In the genomic region with DNA sequence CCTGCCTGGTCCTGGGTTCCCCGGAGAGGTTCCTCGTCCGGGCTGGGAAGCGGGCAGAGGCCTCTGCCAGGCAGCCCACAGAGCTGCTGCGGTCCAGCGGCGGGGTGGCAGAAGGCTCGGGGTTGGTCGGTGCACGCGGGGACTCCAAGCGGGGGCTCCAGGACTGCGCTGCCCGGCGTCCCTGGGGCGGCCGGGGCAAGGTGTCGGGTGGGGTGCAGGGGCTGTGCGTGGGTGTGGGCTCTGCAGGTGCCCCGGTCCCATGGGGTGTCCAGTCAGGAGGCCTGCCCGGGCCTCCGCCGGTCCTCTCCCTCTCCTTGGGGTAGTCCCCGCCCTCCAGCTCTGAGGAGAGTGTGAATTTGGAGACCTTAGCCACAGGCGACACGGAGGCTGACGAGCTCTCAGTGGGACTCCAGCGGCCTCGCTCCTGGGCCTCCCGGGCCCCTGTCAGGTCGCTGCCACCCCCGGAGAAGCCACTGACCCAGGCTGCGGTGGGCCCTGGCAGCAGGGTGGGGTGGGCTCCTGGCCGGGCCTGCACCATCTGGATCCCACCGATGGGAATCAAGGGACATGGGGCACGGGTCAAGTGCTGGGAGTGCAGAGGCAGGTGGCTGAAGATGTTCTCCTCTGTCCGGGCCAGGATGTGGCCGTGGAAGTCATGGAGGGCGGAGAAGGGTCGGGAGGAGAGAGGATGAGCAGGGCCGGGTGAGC, we compare ENCODE assay signal across 1 cellular context.
TF ChIP-seq lines count a peak whose summit lies in the region.

No MANE protein-coding gene starts in this region.

TF ChIP-seq in HepG2, 621 proteins besides CTCF, POLR2A, EP300 and RAD21 (continued from another document):
- TF ChIP-seq, protein P1, sequence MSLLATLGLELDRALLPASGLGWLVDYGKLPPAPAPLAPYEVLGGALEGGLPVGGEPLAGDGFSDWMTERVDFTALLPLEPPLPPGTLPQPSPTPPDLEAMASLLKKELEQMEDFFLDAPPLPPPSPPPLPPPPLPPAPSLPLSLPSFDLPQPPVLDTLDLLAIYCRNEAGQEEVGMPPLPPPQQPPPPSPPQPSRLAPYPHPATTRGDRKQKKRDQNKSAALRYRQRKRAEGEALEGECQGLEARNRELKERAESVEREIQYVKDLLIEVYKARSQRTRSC (CRISPR knock-in tag; IDR thresholded peaks at IDR 0.05; ENCODE audit: low read depth) = no peak
- TF ChIP-seq, protein P2, sequence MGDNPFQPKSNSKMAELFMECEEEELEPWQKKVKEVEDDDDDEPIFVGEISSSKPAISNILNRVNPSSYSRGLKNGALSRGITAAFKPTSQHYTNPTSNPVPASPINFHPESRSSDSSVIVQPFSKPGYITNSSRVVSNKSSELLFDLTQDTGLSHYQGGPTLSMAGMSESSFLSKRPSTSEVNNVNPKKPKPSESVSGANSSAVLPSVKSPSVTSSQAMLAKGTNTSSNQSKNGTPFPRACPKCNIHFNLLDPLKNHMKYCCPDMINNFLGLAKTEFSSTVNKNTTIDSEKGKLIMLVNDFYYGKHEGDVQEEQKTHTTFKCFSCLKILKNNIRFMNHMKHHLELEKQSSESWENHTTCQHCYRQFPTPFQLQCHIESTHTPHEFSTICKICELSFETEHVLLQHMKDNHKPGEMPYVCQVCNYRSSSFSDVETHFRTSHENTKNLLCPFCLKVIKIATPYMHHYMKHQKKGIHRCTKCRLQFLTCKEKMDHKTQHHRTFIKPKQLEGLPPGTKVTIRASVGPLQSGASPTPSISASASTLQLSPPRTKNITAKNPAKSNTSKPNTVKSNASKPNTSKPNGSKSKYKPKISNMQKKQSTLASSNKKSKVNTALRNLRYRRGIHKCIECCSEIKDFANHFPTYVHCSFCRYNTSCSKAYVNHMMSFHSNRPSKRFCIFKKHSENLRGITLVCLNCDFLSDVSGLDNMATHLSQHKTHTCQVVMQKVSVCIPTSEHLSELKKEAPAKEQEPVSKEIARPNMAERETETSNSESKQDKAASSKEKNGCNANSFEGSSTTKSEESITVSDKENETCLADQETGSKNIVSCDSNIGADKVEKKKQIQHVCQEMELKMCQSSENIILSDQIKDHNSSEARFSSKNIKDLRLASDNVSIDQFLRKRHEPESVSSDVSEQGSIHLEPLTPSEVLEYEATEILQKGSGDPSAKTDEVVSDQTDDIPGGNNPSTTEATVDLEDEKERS (CRISPR knock-in tag; IDR thresholded peaks at IDR 0.05) = no peak
- TF ChIP-seq ZNF674 (CRISPR knock-in tag; IDR thresholded peaks at IDR 0.05; ENCODE audit: low read depth) (no peak), RBFOX2 (IDR thresholded peaks at IDR 0.05; ENCODE audit: low read depth, low read length) (no peak), ZNF143 (CRISPR knock-in tag; IDR thresholded peaks at IDR 0.05) (no peak), SMYD3 (CRISPR knock-in tag; IDR thresholded peaks at IDR 0.05) (no peak), KMT2B (CRISPR knock-in tag; IDR thresholded peaks at IDR 0.05) (no peak), RCOR2 (CRISPR knock-in tag; IDR thresholded peaks at IDR 0.05) (no peak)
- TF ChIP-seq, protein P3, sequence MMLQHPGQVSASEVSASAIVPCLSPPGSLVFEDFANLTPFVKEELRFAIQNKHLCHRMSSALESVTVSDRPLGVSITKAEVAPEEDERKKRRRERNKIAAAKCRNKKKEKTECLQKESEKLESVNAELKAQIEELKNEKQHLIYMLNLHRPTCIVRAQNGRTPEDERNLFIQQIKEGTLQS (CRISPR knock-in tag; IDR thresholded peaks at IDR 0.05) = no peak
- TF ChIP-seq, protein P4, sequence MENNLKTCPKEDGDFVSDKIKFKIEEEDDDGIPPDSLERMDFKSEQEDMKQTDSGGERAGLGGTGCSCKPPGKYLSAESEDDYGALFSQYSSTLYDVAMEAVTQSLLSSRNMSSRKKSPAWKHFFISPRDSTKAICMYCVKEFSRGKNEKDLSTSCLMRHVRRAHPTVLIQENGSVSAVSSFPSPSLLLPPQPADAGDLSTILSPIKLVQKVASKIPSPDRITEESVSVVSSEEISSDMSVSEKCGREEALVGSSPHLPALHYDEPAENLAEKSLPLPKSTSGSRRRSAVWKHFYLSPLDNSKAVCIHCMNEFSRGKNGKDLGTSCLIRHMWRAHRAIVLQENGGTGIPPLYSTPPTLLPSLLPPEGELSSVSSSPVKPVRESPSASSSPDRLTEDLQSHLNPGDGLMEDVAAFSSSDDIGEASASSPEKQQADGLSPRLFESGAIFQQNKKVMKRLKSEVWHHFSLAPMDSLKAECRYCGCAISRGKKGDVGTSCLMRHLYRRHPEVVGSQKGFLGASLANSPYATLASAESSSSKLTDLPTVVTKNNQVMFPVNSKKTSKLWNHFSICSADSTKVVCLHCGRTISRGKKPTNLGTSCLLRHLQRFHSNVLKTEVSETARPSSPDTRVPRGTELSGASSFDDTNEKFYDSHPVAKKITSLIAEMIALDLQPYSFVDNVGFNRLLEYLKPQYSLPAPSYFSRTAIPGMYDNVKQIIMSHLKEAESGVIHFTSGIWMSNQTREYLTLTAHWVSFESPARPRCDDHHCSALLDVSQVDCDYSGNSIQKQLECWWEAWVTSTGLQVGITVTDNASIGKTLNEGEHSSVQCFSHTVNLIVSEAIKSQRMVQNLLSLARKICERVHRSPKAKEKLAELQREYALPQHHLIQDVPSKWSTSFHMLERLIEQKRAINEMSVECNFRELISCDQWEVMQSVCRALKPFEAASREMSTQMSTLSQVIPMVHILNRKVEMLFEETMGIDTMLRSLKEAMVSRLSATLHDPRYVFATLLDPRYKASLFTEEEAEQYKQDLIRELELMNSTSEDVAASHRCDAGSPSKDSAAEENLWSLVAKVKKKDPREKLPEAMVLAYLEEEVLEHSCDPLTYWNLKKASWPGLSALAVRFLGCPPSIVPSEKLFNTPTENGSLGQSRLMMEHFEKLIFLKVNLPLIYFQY (CRISPR knock-in tag; IDR thresholded peaks at IDR 0.05; ENCODE audit: borderline replicate concordance) = no peak
